ENCODE assay signal across 17 cellular contexts in genomic region chr12:30820406-30820946, GRCh38.
A peak's percentile ranks its signal among the peaks of the same experiment; 100 is the strongest.
DNase-seq lines count a peak whose midpoint lies in the region; TF ChIP-seq lines count a peak whose summit lies in the region.
"Had no signal": no experiment of that assay in that cellular context is flagged by ENCODE, and none has a peak within 500 bp of the region (broad histone marks: within the 10 kb centered on the region; RNA-seq: fewer than 3 reads in every experiment).

No MANE protein-coding gene starts in this region.

- no peaks in the 10 kb centered on the region for H3K36me3 ChIP-seq in endodermal cell (ENCODE audit: control insufficient read depth, insufficient read depth, low read length)
- H3K36me3 ChIP-seq: HAP-1 had no signal

- 60% methylated on average over 2 of the region's 2 CpGs; no CpG with 5 or more reads in 1 of the 2 experiments for WGBS in endodermal cell (ENCODE audit: insufficient coverage in 1 of 2, insufficient read length in 1 of 2), 2 experiments

- no peak overlapping the region for H3K4me3 ChIP-seq in endodermal cell (ENCODE audit: low read length)
- H3K4me3 ChIP-seq: GM12878, HAP-1 had no signal

- H3K27me3 ChIP-seq in endodermal cell (ENCODE audit: control insufficient read depth, insufficient read depth, low read length, poor library complexity, severe bottlenecking), result peaks cover 33% of the 10 kb centered on the region

- DNase-seq in NCI-H69 (lab: John Stamatoyannopoulos, UW) (peak; percentile 63), endodermal cell (peak; percentile 43), mesothelial cell of epicardium (ENCODE audit: low spot score in 2 of 2, unreplicated experiment in 2 of 2) (no peak), type B pancreatic cell (ENCODE audit: extremely low spot score, unreplicated experiment) (no peak), middle frontal gyrus (ENCODE audit: extremely low spot score, low spot score) (no peak), NCI-H2227 (lab: John Stamatoyannopoulos, UW; ENCODE audit: unreplicated experiment) (no peak)
- DNase-seq in T-helper 2 cell treated with Interferon-gamma antibody and Interleukin-4, amounts not matched to agents 5 μg/mL and 100 μg/mL, for 36 hours (ENCODE audit: low spot score), result no peak
- DNase-seq: COR-L47, DMS 273 treated with DMSO at 0.1 percent for 48 hours, GF-D8, NCI-H1105, NCI-H2081, NCI-H2171 treated with DMSO at 0.1 percent for 48 hours, NCI-H774 had no signal

- H3K4me3 Mint-ChIP-seq in endodermal cell (peak overlapping the region; percentile 28), mesothelial cell of epicardium (peak overlapping the region; percentile 85), type B pancreatic cell (peak overlapping the region; percentile 31)
- no peak overlapping the region for H3K4me3 Mint-ChIP-seq in T-helper 2 cell treated with Interferon-gamma antibody and Interleukin-4, amounts not matched to agents 5 μg/mL and 100 μg/mL, for 36 hours

- peaks cover 35% of the 10 kb centered on the region for H3K4me1 Mint-ChIP-seq in endodermal cell
- peaks cover 28% of the 10 kb centered on the region for H3K4me1 Mint-ChIP-seq in mesothelial cell of epicardium
- H3K4me1 Mint-ChIP-seq in type B pancreatic cell (ENCODE audit: unreplicated experiment), result peaks cover 12% of the 10 kb centered on the region
- peaks cover 12% of the 10 kb centered on the region for H3K4me1 Mint-ChIP-seq in T-helper 2 cell treated with Interferon-gamma antibody and Interleukin-4, amounts not matched to agents 5 μg/mL and 100 μg/mL, for 36 hours (ENCODE audit: low read depth)

- TF ChIP-seq CTCF in endodermal cell (conservative IDR thresholded peaks at IDR 0.05), result no peak
- no peak for TF ChIP-seq CTCF in mesothelial cell of epicardium (IDR thresholded peaks at IDR 0.05; ENCODE audit: unreplicated experiment)
- no peak for TF ChIP-seq CTCF in type B pancreatic cell (conservative IDR thresholded peaks at IDR 0.05)

- H3K9ac ChIP-seq in endodermal cell (ENCODE audit: extremely low read depth, low read length, poor library complexity, severe bottlenecking), result no peak overlapping the region

- H3K27ac ChIP-seq in endodermal cell (ENCODE audit: low read depth, low read length), result no peak overlapping the region

- no peaks in the 10 kb centered on the region for H3K9me3 Mint-ChIP-seq in endodermal cell
- no peaks in the 10 kb centered on the region for H3K9me3 Mint-ChIP-seq in mesothelial cell of epicardium
- H3K9me3 Mint-ChIP-seq in type B pancreatic cell, result no peaks in the 10 kb centered on the region
- H3K9me3 Mint-ChIP-seq in T-helper 2 cell treated with Interferon-gamma antibody and Interleukin-4, amounts not matched to agents 5 μg/mL and 100 μg/mL, for 36 hours, result no peaks in the 10 kb centered on the region

- H3K9me3 ChIP-seq in endodermal cell (ENCODE audit: control insufficient read depth, low read length), result no peaks in the 10 kb centered on the region
- H3K9me3 ChIP-seq: HAP-1 had no signal

- H3K36me3 Mint-ChIP-seq in endodermal cell (ENCODE audit: low read depth) (no peaks in the 10 kb centered on the region), mesothelial cell of epicardium (peaks cover 7% of the 10 kb centered on the region), type B pancreatic cell (peaks cover 3% of the 10 kb centered on the region)
- H3K36me3 Mint-ChIP-seq in T-helper 2 cell treated with Interferon-gamma antibody and Interleukin-4, amounts not matched to agents 5 μg/mL and 100 μg/mL, for 36 hours (ENCODE audit: low read depth), result no peaks in the 10 kb centered on the region

- no peaks in the 10 kb centered on the region for H3K4me1 ChIP-seq in endodermal cell (ENCODE audit: control insufficient read depth, insufficient read depth, low read length)
- H3K4me1 ChIP-seq: HAP-1 had no signal

- H3K27me3 Mint-ChIP-seq in endodermal cell (ENCODE audit: insufficient read depth), result peaks cover 41% of the 10 kb centered on the region
- H3K27me3 Mint-ChIP-seq in mesothelial cell of epicardium (ENCODE audit: low read depth), result no peaks in the 10 kb centered on the region
- H3K27me3 Mint-ChIP-seq in type B pancreatic cell, result peaks cover 24% of the 10 kb centered on the region
- H3K27me3 Mint-ChIP-seq in T-helper 2 cell treated with Interferon-gamma antibody and Interleukin-4, amounts not matched to agents 5 μg/mL and 100 μg/mL, for 36 hours (ENCODE audit: low read depth), result peaks cover 63% of the 10 kb centered on the region

- H3K27ac Mint-ChIP-seq in endodermal cell (no peak overlapping the region), mesothelial cell of epicardium (no peak overlapping the region), type B pancreatic cell (peak overlapping the region; percentile 14)
- H3K27ac Mint-ChIP-seq in T-helper 2 cell treated with Interferon-gamma antibody and Interleukin-4, amounts not matched to agents 5 μg/mL and 100 μg/mL, for 36 hours, result no peak overlapping the region
- H3K27ac Mint-ChIP-seq: CD14-positive monocyte had no signal

Comparison
In these comparisons a context has a peak if more than half of its experiments do, and no peak if none do; other contexts are left out.
1. DNase-seq: peak in NCI-H69 (single experiment) and endodermal cell (single experiment); none in mesothelial cell of epicardium (0 of 2), type B pancreatic cell (single experiment), middle frontal gyrus (single experiment), T-helper 2 cell treated with Interferon-gamma antibody and Interleukin-4, amounts not matched to agents 5 μg/mL and 100 μg/mL, for 36 hours (single experiment) and NCI-H2227 (single experiment).